6 cellular contexts compared by ENCODE assay signal in genomic region chr11:75011872-75012271, GRCh38.
"Had no signal": no experiment of that assay in that cellular context is flagged by ENCODE, and none has a peak within 500 bp of the region (broad histone marks: within the 10 kb centered on the region; RNA-seq: fewer than 3 reads in every experiment).

No MANE protein-coding gene starts in this region.

- ATAC-seq: GM23338 had no signal

- H2AFZ ChIP-seq: GM23338 had no signal

- H3K4me2 ChIP-seq: GM23338 had no signal

- FAIRE-seq: H1, H54 had no signal

- DNase-seq: H9, HCEC 1CT, KG1 had no signal

- H3K4me3 ChIP-seq: GM23338 had no signal
